36 cellular contexts compared by ENCODE assay signal in the genomic region with DNA sequence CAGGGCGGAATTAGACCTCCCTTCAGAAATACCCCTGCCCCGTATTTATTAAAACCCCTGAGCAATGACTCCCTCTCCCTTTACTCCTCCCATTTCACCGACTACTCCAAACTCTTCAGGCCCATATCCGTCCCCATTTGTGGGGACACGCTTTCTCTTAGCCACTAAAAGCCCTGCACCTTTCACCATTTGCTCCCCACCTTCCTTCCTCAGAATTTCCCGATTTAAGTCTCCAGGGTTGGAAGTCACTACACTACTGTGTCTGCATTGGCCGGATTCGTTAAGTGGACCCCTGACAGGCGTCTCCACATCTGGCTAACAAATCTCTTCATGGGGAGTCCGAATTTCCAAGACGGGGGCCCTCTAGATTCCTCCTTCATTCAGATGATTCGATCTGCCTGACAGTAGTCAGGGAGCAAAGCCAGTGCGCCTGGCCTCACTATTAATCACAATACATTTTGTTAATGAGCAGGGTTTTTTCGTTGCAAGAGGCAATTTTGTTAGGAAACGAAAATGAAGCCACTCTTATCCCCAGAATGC. TPM values are rescaled to one million over a fixed set of nuclear protein-coding genes. Genes with fewer than 3 reads are reported as not detected.
A peak's percentile ranks its signal among the peaks of the same experiment; 100 is the strongest.
DNase-seq lines count a peak whose midpoint lies in the region; ATAC-seq, FAIRE-seq and TF ChIP-seq lines count a peak whose summit lies in the region.
"Had no signal": no experiment of that assay in that cellular context is flagged by ENCODE, and none has a peak within 500 bp of the region (broad histone marks: within the 10 kb centered on the region; RNA-seq: fewer than 3 reads in every experiment).

No MANE protein-coding gene starts in this region.

- H3K36me3 Mint-ChIP-seq in stimulated activated memory B cell treated with anti-CD40 and anti-IgM and Interleukin-4, amounts not matched to agents 10 μg/mL and 1 μg/mL and 100 μg/mL, for 72 hours, result no peaks in the 10 kb centered on the region

- FAIRE-seq in H1 (lab: Jason Lieb, UNC), result no peak
- FAIRE-seq: HepG2, urothelium cell line had no signal

- peak overlapping the region; percentile 77 to 97 for H3K4me2 ChIP-seq in H1 (ENCODE audit: insufficient read depth in 1 of 2, low read depth in 2 of 2, low read length in 2 of 2)
- peak overlapping the region; percentile 74 for H3K4me2 ChIP-seq in mesendoderm (ENCODE audit: low read length)

- H2BK12ac ChIP-seq in H1 (ENCODE audit: low read depth, low read length), result peak overlapping the region; percentile 53; the same call in 1 of the 2 replicates

- WGBS in H1 (ENCODE audit: extremely low coverage in 1 of 2, insufficient coverage in 1 of 2, insufficient read length in 1 of 2, insufficient replicate concordance in 2 of 2, low coverage in 1 of 2, low lambda C conversion rate in 2 of 2, missing lambda C conversion rate in 1 of 2), 2 experiments, result 5% methylated on average over 15 of the region's 15 CpGs; no CpG with 5 or more reads in 1 of the 2 experiments
- WGBS in mesendoderm (ENCODE audit: extremely low coverage, insufficient coverage, low lambda C conversion rate), result no CpG with 5 or more reads among the region's 15 CpGs

- no peak for TF ChIP-seq POLR2A in H1 (IDR thresholded peaks at IDR 0.05; ENCODE audit: control extremely low read depth in 1 of 2, low read depth in 2 of 2, low read length in 2 of 2)

- H3K79me1 ChIP-seq in H1 (ENCODE audit: low read depth, low read length) (no peaks in the 10 kb centered on the region), mesendoderm (ENCODE audit: low read length) (no peaks in the 10 kb centered on the region)

- CTCF ChIA-PET in H1 (lab: Charles Lee; ENCODE audit: partially characterized antibody), result interaction anchor here (0.8 kb wide), 1 partner anchor 12 kb away, joined by 4 read pairs; no protein-coding TSS in a partner anchor

- H3K4me3 Mint-ChIP-seq in stimulated activated memory B cell treated with anti-CD40 and anti-IgM and Interleukin-4, amounts not matched to agents 10 μg/mL and 1 μg/mL and 100 μg/mL, for 72 hours, result no peak overlapping the region
- H3K4me3 Mint-ChIP-seq: activated naive CD8-positive, alpha-beta T cell treated with anti-CD3 and anti-CD28 coated beads for 36 hours had no signal

- no peak overlapping the region for H3K14ac ChIP-seq in H1 (ENCODE audit: insufficient read length)

- H3K23ac ChIP-seq in H1 (ENCODE audit: insufficient read length) (no peak overlapping the region), mesendoderm (ENCODE audit: low read length) (no peak overlapping the region)

- H4K5ac ChIP-seq in H1 (ENCODE audit: insufficient read length, low read depth, low read length) (no peak overlapping the region), mesendoderm (ENCODE audit: low read length) (no peak overlapping the region)

- H2AK5ac ChIP-seq in H1 (ENCODE audit: low read depth, low read length) (no peak overlapping the region), mesendoderm (ENCODE audit: low read length) (no peak overlapping the region)

- no peak overlapping the region for H3K27ac ChIP-seq in HUES6 (ENCODE audit: low read depth, low read length)
- no peak overlapping the region for H3K27ac ChIP-seq in H1 (ENCODE audit: low read depth, low read length)
- H3K27ac ChIP-seq in mesendoderm (ENCODE audit: low read depth, low read length), result no peak overlapping the region
- H3K27ac ChIP-seq: ascending aorta, colonic mucosa, HL-60, Peyer's patch, suprapubic skin, WERI-Rb-1 had no signal

- no peak overlapping the region for H2BK120ac ChIP-seq in H1 (replicated peaks; ENCODE audit: low read depth, low read length)
- no peak overlapping the region for H2BK120ac ChIP-seq in mesendoderm (ENCODE audit: low read depth, low read length)

- TF ChIP-seq EP300 in H1 (IDR thresholded peaks at IDR 0.05; ENCODE audit: borderline replicate concordance in 1 of 2, low read depth in 2 of 2, low read length in 2 of 2), result no peak

- no peaks in the 10 kb centered on the region for H3K9me3 ChIP-seq in HUES6 (ENCODE audit: control insufficient read depth, insufficient read depth, low read depth, low read length)
- no peaks in the 10 kb centered on the region for H3K9me3 ChIP-seq in H1 (ENCODE audit: insufficient read depth in 2 of 2, low read depth in 1 of 2, low read length in 1 of 2)
- H3K9me3 ChIP-seq: ascending aorta, colonic mucosa, Peyer's patch, suprapubic skin had no signal

- H3K56ac ChIP-seq in H1 (replicated peaks; ENCODE audit: insufficient read length, low read depth, low read length), result no peak overlapping the region
- H3K56ac ChIP-seq in mesendoderm (ENCODE audit: low read length), result no peak overlapping the region

- in situ Hi-C loops in GM13976 (cut with MboI; ENCODE audit: low sequenced_read_pairs, unreplicated experiment), result loop anchor here (25.0 kb wide), 1 partner anchor 195 kb away; no protein-coding TSS in a partner anchor

- H3K4ac ChIP-seq in H1 (replicated peaks; ENCODE audit: insufficient read length, low read depth, low read length), result no peak overlapping the region
- H3K4ac ChIP-seq in mesendoderm (ENCODE audit: low read depth, low read length), result no peak overlapping the region

- no peak for TF ChIP-seq RAD21 in H1 (IDR thresholded peaks at IDR 0.05 in 1 of 2, conservative IDR thresholded peaks at IDR 0.05 in 1 of 2; ENCODE audit: low read depth in 2 of 2, low read length in 2 of 2)

- H2BK5ac ChIP-seq in H1 (ENCODE audit: low read depth, low read length) (no peak overlapping the region), mesendoderm (ENCODE audit: low read length) (no peak overlapping the region)

- no peak for ATAC-seq in stimulated activated memory B cell treated with anti-CD40 and anti-IgM and Interleukin-4, amounts not matched to agents 10 μg/mL and 1 μg/mL and 100 μg/mL, for 72 hours

- TF ChIP-seq CTCF in H1 (IDR thresholded peaks at IDR 0.05; ENCODE audit: control extremely low read depth in 1 of 3, insufficient read depth in 1 of 3, low read depth in 1 of 3, low read length in 3 of 3) (no peak), GM13976 (IDR thresholded peaks at IDR 0.05; ENCODE audit: borderline replicate concordance, control extremely low read depth, extremely low read depth, insufficient read depth, missing control alignments) (no peak)

- H3K27me3 ChIP-seq in HUES6 (ENCODE audit: control insufficient read depth, insufficient read depth, low read length) (peaks cover 78% of the 10 kb centered on the region), H1 (replicated peaks in 1 of 4; ENCODE audit: control insufficient read depth in 3 of 4, extremely low read depth in 1 of 4, insufficient read depth in 3 of 4, low read length in 3 of 4) (peaks cover 8 to 50% (median 31%) of the 10 kb centered on the region in 4 experiments; a peak in 6 of 7 replicates), mesendoderm (ENCODE audit: insufficient read depth, low read length, poor library complexity) (peaks cover 41% of the 10 kb centered on the region)

- no peaks in the 10 kb centered on the region for H4K20me1 ChIP-seq in H1 (replicated peaks in 1 of 2; ENCODE audit: control insufficient read depth in 1 of 2, insufficient read depth in 2 of 2, low read length in 2 of 2)

- H3K79me2 ChIP-seq in H1 (ENCODE audit: control insufficient read depth in 1 of 2, insufficient read depth in 2 of 2, low read length in 2 of 2), result no peaks in the 10 kb centered on the region
- no peaks in the 10 kb centered on the region for H3K79me2 ChIP-seq in mesendoderm (ENCODE audit: control insufficient read depth, insufficient read depth, low read length)

- peak overlapping the region; percentile 6; the same call in 1 of the 2 replicates for H2AFZ ChIP-seq in H1 (ENCODE audit: low read length)

- 0 out of 2 replicates have a peak overlapping the region, but pooled peaks have one; percentile 5 for H3K18ac ChIP-seq in H1 (ENCODE audit: extremely low read depth, low read length)
- H3K18ac ChIP-seq in mesendoderm (ENCODE audit: low read length), result no peak overlapping the region

- H3K23me2 ChIP-seq in H1 (ENCODE audit: low read depth, low read length), result peaks cover 34% of the 10 kb centered on the region

- H2BK15ac ChIP-seq in H1 (ENCODE audit: low read length) (no peak overlapping the region), mesendoderm (replicated peaks; ENCODE audit: low read depth) (no peak overlapping the region)

- POLR2A ChIA-PET in H1 (lab: Charles Lee; ENCODE audit: partially characterized antibody), result interaction anchor here (1.2 kb wide), 1 partner anchor 298 kb away, joined by 3 read pairs; no protein-coding TSS in a partner anchor

- H3K36me3 ChIP-seq in HUES6 (ENCODE audit: control insufficient read depth, insufficient read depth, low read length) (no peaks in the 10 kb centered on the region), H1 (ENCODE audit: control insufficient read depth in 2 of 4, insufficient read depth in 4 of 4, low read length in 3 of 4) (no peaks in the 10 kb centered on the region), mesendoderm (ENCODE audit: control insufficient read depth, insufficient read depth, low read length) (no peaks in the 10 kb centered on the region)
- H3K36me3 ChIP-seq: ascending aorta, colonic mucosa, Peyer's patch, suprapubic skin, WERI-Rb-1 had no signal

- no peak overlapping the region for H2BK20ac ChIP-seq in H1 (ENCODE audit: low read length)

- peak overlapping the region; percentile 70 for H3K4me3 ChIP-seq in HUES6 (ENCODE audit: low read depth, low read length)
- H3K4me3 ChIP-seq in H1 (ENCODE audit: extremely low read depth in 1 of 4, insufficient read depth in 2 of 4, low read depth in 3 of 4, low read length in 4 of 4), result peak overlapping the region; percentile 36 to 61 (median 44); a peak in 7 of 8 replicates
- no peak overlapping the region for H3K4me3 ChIP-seq in mesendoderm (ENCODE audit: low read length)
- H3K4me3 ChIP-seq: ascending aorta, colonic mucosa, Peyer's patch, suprapubic skin had no signal

- no peak overlapping the region for H4K91ac ChIP-seq in H1 (replicated peaks; ENCODE audit: insufficient read length, low read length)

- no peak overlapping the region for H4K8ac ChIP-seq in H1 (ENCODE audit: extremely low read depth, insufficient read depth, low read length)
- H4K8ac ChIP-seq in mesendoderm (ENCODE audit: low read depth, low read length), result no peak overlapping the region

- H3K9ac ChIP-seq in HUES6 (ENCODE audit: low read length), result peak overlapping the region; percentile 5
- H3K9ac ChIP-seq in H1 (replicated peaks in 1 of 4; ENCODE audit: extremely low read depth in 1 of 4, low read depth in 3 of 4, low read length in 3 of 4), result no peak overlapping the region; a peak in 1 of 7 replicates
- no peak overlapping the region for H3K9ac ChIP-seq in mesendoderm (ENCODE audit: low read length)

- peaks cover 39% of the 10 kb centered on the region for H3K4me1 ChIP-seq in HUES6 (ENCODE audit: control insufficient read depth, insufficient read depth, low read length)
- peaks cover 15 to 24% (median 21%) of the 10 kb centered on the region in 4 experiments for H3K4me1 ChIP-seq in H1 (replicated peaks in 1 of 4; ENCODE audit: control insufficient read depth in 3 of 4, insufficient read depth in 4 of 4, low read length in 3 of 4)
- H3K4me1 ChIP-seq in mesendoderm (ENCODE audit: control insufficient read depth, low read depth, low read length), result no peaks in the 10 kb centered on the region
- H3K4me1 ChIP-seq: ascending aorta, colonic mucosa, Peyer's patch had no signal

- H3K9me3 Mint-ChIP-seq in stimulated activated memory B cell treated with anti-CD40 and anti-IgM and Interleukin-4, amounts not matched to agents 10 μg/mL and 1 μg/mL and 100 μg/mL, for 72 hours, result no peaks in the 10 kb centered on the region
- H3K9me3 Mint-ChIP-seq: activated naive CD8-positive, alpha-beta T cell treated with anti-CD3 and anti-CD28 coated beads for 36 hours had no signal

- H3K27ac Mint-ChIP-seq in stimulated activated memory B cell treated with anti-CD40 and anti-IgM and Interleukin-4, amounts not matched to agents 10 μg/mL and 1 μg/mL and 100 μg/mL, for 72 hours, result no peak overlapping the region
- H3K27ac Mint-ChIP-seq: activated naive CD8-positive, alpha-beta T cell treated with anti-CD3 and anti-CD28 coated beads for 36 hours had no signal

- peaks cover 20% of the 10 kb centered on the region for H3K4me1 Mint-ChIP-seq in stimulated activated memory B cell treated with anti-CD40 and anti-IgM and Interleukin-4, amounts not matched to agents 10 μg/mL and 1 μg/mL and 100 μg/mL, for 72 hours

- peaks cover 66% of the 10 kb centered on the region for H3K27me3 Mint-ChIP-seq in stimulated activated memory B cell treated with anti-CD40 and anti-IgM and Interleukin-4, amounts not matched to agents 10 μg/mL and 1 μg/mL and 100 μg/mL, for 72 hours

- DNase-seq in DMS79 (lab: John Stamatoyannopoulos, UW) (peak; percentile 45), H1 (ENCODE audit: low read depth in 1 of 2, low spot score in 2 of 2) (no peak), mesendoderm (no peak), GM13976 (ENCODE audit: low spot score) (no peak), NCI-H446 (lab: John Stamatoyannopoulos, UW) (no peak)
- DNase-seq in stimulated activated CD4-positive, alpha-beta T cell treated with anti-CD3 and anti-CD28 coated beads, Interleukin-4, amount 100 ng/mL, for 24 hours, result no peak
- DNase-seq: activated CD4-positive, alpha-beta T cell treated with anti-CD3 and anti-CD28 coated beads for 48 hours; activated effector memory CD4-positive, alpha-beta T cell treated with Interleukin-2 at 50 U/mL for 16 hours; colonic mucosa; effector CD4-positive, alpha-beta T cell; kidney glomerular epithelial cell; midbrain; naive B cell; NCI-H1417 treated with DMSO at 0.1 percent for 48 hours; NCI-H2029 treated with DMSO at 0.1 percent for 48 hours; NCI-H226; NCI-H748 treated with DMSO at 0.1 percent for 48 hours; Peyer's patch; SIG-M5; stimulated activated naive CD4-positive, alpha-beta T cell; T-helper 9 cell; WERI-Rb-1 had no signal

RNA-seq across cellular contexts. Expression of a gene that starts 4.5 kb away (rescaled TPM):
- total RNA-seq in H1 (2021; fragmentation: NEBNext Ultra II Directional; extraction: Animal tissue kit (Norgen Biotek cat#: 25700)), result 0.73 and 1.6 TPM in 2 replicates
- 0.06 and 0.24 TPM in 2 replicates for polyA plus RNA-seq in H1 (2011; rRNA removed)
- 0.06 TPM for polyA plus RNA-seq in H1 (2011; cell fraction: cytosol; rRNA removed)
- 0.54 TPM for polyA plus RNA-seq in H1 (2011; cell fraction: nucleus; rRNA removed)
- 0.34 to 0.76 TPM (median 0.36 TPM) in 4 replicates for polyA plus RNA-seq in H1 (2012, experiment 1 of 2)
- polyA plus RNA-seq in H1 (2012, experiment 2 of 2), result 0.04 TPM
- 0.77 TPM for polyA plus RNA-seq in H1 (2013, experiment 1 of 2)
- polyA plus RNA-seq in H1 (2013, experiment 2 of 2), result 1.3 TPM
- polyA minus RNA-seq in H1 (2011; rRNA and poly(A)+ RNA removed), result 0.16 and 1.2 TPM in 2 replicates
- polyA minus RNA-seq in H1 (2011; cell fraction: cytosol; rRNA and poly(A)+ RNA removed), result not detected
- polyA minus RNA-seq in H1 (2011; cell fraction: nucleus; rRNA and poly(A)+ RNA removed), result 2.9 TPM
- polyA plus RNA-seq in mesendoderm (2013, experiment 1 of 2), result 0.03 TPM
- polyA plus RNA-seq in mesendoderm (2013, experiment 2 of 2), result 0.15 TPM
- total RNA-seq: activated CD8-positive, alpha-beta memory T cell treated with anti-CD3 and anti-CD28 coated beads for 36 hours; activated naive CD8-positive, alpha-beta T cell treated with anti-CD3 and anti-CD28 coated beads for 36 hours; ascending aorta; cardiac septum; colonic mucosa; epithelial cell of proximal tubule; HepG2; lower leg skin; omental fat pad; Peyer's patch; pulmonary artery endothelial cell; suprapubic skin had no signal
- polyA plus RNA-seq: HepG2 had no signal
